ENCODE assay signal across 1 cellular context in the genomic region with DNA sequence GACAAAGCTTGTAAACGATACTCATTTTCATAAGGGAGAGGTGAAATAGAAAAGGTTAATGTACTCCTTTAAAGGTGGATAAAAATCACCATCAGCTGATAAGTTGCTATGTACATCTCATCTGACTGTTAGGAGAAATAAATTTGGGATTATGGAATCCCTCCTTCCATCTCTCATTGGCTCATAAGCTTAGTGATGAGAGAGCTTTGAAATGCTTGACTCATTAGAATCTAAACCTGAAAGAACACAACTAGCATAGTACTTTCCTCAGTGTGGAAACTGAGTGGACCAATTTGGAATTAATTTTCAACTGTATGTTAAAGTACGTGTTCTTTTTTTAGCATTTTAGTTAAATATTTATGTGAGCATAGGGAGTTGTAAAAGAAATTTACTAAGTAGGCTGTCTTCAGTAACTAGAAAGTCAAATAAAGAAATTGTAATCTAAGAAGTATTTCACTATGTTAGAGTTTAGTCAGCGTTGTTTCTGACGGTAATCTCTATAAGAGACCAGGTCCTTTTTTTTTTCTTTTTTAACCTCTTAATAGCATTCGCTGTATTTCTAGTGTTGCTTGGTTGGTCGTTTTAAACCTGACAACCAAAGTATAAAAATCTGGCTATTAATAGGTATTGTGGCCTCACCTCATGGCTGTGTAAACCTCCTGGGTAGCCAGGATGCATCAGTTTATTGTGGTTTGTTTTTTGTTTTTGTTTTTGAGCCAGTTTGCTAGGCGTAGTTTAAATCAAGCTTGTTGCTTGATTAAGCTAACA.
TF ChIP-seq lines count a peak whose summit lies in the region.

No MANE protein-coding gene starts in this region.

TF ChIP-seq in IMR-90, 13 proteins besides CTCF, POLR2A, EP300 and RAD21:
- no peak for TF ChIP-seq NFE2L2 (IDR thresholded peaks at IDR 0.05; ENCODE audit: low read depth, low read length)
- TF ChIP-seq RFX5 (IDR thresholded peaks at IDR 0.05; ENCODE audit: low read depth, low read length), result no peak
- TF ChIP-seq SMC3 (IDR thresholded peaks at IDR 0.05; ENCODE audit: low read depth, low read length), result no peak
- no peak for TF ChIP-seq CEBPB (IDR thresholded peaks at IDR 0.05; ENCODE audit: low read depth, low read length)
- no peak for TF ChIP-seq MXI1 (IDR thresholded peaks at IDR 0.05; ENCODE audit: borderline replicate concordance, low read depth, low read length)
- no peak for TF ChIP-seq MAZ (IDR thresholded peaks at IDR 0.05; ENCODE audit: borderline replicate concordance, low read depth, low read length)
- TF ChIP-seq BHLHE40 (IDR thresholded peaks at IDR 0.05; ENCODE audit: low read depth, low read length), result no peak
- no peak for TF ChIP-seq RCOR1 (IDR thresholded peaks at IDR 0.05; ENCODE audit: insufficient replicate concordance, low read length)
- TF ChIP-seq FOS (IDR thresholded peaks at IDR 0.05; ENCODE audit: low read depth, low read length), result no peak; the same call in 1 of the 2 replicates
- no peak for TF ChIP-seq MAFK (IDR thresholded peaks at IDR 0.05; ENCODE audit: low read depth, low read length)
- TF ChIP-seq CHD1 (IDR thresholded peaks at IDR 0.05; ENCODE audit: low read depth, low read length), result no peak
- TF ChIP-seq, protein P1, sequence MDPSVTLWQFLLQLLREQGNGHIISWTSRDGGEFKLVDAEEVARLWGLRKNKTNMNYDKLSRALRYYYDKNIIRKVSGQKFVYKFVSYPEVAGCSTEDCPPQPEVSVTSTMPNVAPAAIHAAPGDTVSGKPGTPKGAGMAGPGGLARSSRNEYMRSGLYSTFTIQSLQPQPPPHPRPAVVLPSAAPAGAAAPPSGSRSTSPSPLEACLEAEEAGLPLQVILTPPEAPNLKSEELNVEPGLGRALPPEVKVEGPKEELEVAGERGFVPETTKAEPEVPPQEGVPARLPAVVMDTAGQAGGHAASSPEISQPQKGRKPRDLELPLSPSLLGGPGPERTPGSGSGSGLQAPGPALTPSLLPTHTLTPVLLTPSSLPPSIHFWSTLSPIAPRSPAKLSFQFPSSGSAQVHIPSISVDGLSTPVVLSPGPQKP (IDR thresholded peaks at IDR 0.05; ENCODE audit: borderline replicate concordance, low read depth, low read length), result no peak
- TF ChIP-seq, protein P2, sequence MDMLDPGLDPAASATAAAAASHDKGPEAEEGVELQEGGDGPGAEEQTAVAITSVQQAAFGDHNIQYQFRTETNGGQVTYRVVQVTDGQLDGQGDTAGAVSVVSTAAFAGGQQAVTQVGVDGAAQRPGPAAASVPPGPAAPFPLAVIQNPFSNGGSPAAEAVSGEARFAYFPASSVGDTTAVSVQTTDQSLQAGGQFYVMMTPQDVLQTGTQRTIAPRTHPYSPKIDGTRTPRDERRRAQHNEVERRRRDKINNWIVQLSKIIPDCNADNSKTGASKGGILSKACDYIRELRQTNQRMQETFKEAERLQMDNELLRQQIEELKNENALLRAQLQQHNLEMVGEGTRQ (IDR thresholded peaks at IDR 0.05; ENCODE audit: low read depth, low read length), result no peak
TF ChIP-seq in IMR-90: peak in this region for 0.
